ENCODE assay signal across 16 cellular contexts in the genomic region with DNA sequence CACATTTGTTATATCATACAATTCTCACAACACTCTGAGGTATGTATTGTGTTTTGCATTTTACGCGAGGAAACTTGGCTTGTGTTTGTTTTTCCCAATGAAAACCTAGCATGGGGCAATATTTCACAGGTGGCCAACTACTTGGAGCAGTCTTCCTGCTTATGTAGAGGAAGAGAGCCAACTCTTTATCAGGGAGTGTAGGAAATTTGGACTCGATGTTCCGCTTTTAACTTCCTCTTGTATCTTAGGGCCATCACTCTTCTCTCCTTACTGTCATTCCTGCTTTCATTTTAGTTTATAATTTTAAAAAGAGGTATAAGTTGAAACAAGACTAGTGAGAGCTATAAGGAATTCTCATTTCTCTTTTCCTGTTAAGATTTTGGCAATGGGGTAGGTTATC.
DNase-seq lines count a peak whose midpoint lies in the region; ATAC-seq and TF ChIP-seq lines count a peak whose summit lies in the region.
"Had no signal": no experiment of that assay in that cellular context is flagged by ENCODE, and none has a peak within 500 bp of the region (broad histone marks: within the 10 kb centered on the region; RNA-seq: fewer than 3 reads in every experiment).

No MANE protein-coding gene starts in this region.

- H3K27ac Mint-ChIP-seq in CD14-positive monocyte = peak overlapping the region; percentile 93 to 98 (median 97)
- H3K27ac Mint-ChIP-seq in endothelial cell (ENCODE audit: unreplicated experiment) = no peak overlapping the region
- no peak overlapping the region for H3K27ac Mint-ChIP-seq in glutamatergic neuron (ENCODE audit: unreplicated experiment)
- H3K27ac Mint-ChIP-seq: activated CD8-positive, alpha-beta T cell treated with anti-CD3 and anti-CD28 coated beads, Interleukin-2, amount 10 ng/mL, durations not matched to agents 7 days and 5 days had no signal

- DNase-seq in CD14-positive monocyte (ENCODE audit: low spot score) (no peak), NOMO-1 treated with dmso at 0.1 percent for 144 hours (lab: John Stamatoyannopoulos, UW; ENCODE audit: unreplicated experiment) (peak; percentile 20), cerebellar cortex (ENCODE audit: low spot score) (peak; percentile 1), omental fat pad (ENCODE audit: low spot score) (no peak), endothelial cell (ENCODE audit: low spot score) (no peak), NCI-H526 treated with DMSO at 0.1 percent for 48 hours (lab: John Stamatoyannopoulos, UW) (no peak), glutamatergic neuron (no peak)
- DNase-seq: activated CD8-positive, alpha-beta T cell treated with anti-CD3 and anti-CD28 coated beads, Interleukin-2, amount 10 ng/mL, durations not matched to agents 7 days and 5 days; activated naive CD8-positive, alpha-beta T cell treated with anti-CD3 and anti-CD28 coated beads, Interleukin-2, amount 10 ng/mL, durations not matched to agents 7 days and 5 days; activated T-cell treated with anti-CD3 and anti-CD28 coated beads, Interleukin-2, amount 50 U/mL, for 48 hours; Calu3; effector CD4-positive, alpha-beta T cell; NCI-H187; occipital lobe; stimulated activated CD4-positive, alpha-beta T cell treated with anti-CD3 and anti-CD28 coated beads, Interleukin-2, amount 100 ng/mL, for 48 hours had no signal

- TF ChIP-seq CTCF in CD14-positive monocyte (IDR thresholded peaks at IDR 0.05) (no peak), omental fat pad (IDR thresholded peaks at IDR 0.05) (no peak), endothelial cell (IDR thresholded peaks at IDR 0.05; ENCODE audit: unreplicated experiment) (no peak), glutamatergic neuron (IDR thresholded peaks at IDR 0.05; ENCODE audit: partially characterized antibody, unreplicated experiment) (no peak)

- intact Hi-C loops in CD14-positive monocyte (cut with micrococcal nuclease) = loop anchor here in 1 of 2 donors (10.0 kb wide), 1 partner anchor 110 kb away; a partner anchor contains a TSS

- H3K36me3 Mint-ChIP-seq in CD14-positive monocyte = no peaks in the 10 kb centered on the region
- H3K36me3 Mint-ChIP-seq in endothelial cell (ENCODE audit: low read depth, unreplicated experiment) = no peaks in the 10 kb centered on the region
- no peaks in the 10 kb centered on the region for H3K36me3 Mint-ChIP-seq in glutamatergic neuron (ENCODE audit: unreplicated experiment)
- H3K36me3 Mint-ChIP-seq: activated naive CD8-positive, alpha-beta T cell treated with anti-CD3 and anti-CD28 coated beads, Interleukin-2, amount 10 ng/mL, durations not matched to agents 7 days and 5 days had no signal

- peaks cover 37% of the 10 kb centered on the region for H3K4me1 Mint-ChIP-seq in CD14-positive monocyte
- H3K4me1 Mint-ChIP-seq in endothelial cell (ENCODE audit: unreplicated experiment) = no peaks in the 10 kb centered on the region
- no peaks in the 10 kb centered on the region for H3K4me1 Mint-ChIP-seq in glutamatergic neuron (ENCODE audit: low read depth, unreplicated experiment)

- H3K4me3 Mint-ChIP-seq in CD14-positive monocyte (peak overlapping the region in 1 of 2 donors; percentile 2), endothelial cell (ENCODE audit: unreplicated experiment) (no peak overlapping the region), glutamatergic neuron (ENCODE audit: unreplicated experiment) (no peak overlapping the region)
- H3K4me3 Mint-ChIP-seq: activated CD8-positive, alpha-beta T cell treated with anti-CD3 and anti-CD28 coated beads, Interleukin-2, amount 10 ng/mL, durations not matched to agents 7 days and 5 days had no signal

- ATAC-seq in omental fat pad (ENCODE audit: low FRiP score) = peak; percentile 55
- no peak for ATAC-seq in GM19351 (IDR thresholded peaks at IDR 0.05; ENCODE audit: unreplicated experiment)
- ATAC-seq: activated CD8-positive, alpha-beta T cell treated with anti-CD3 and anti-CD28 coated beads, Interleukin-2, amount 10 ng/mL, durations not matched to agents 7 days and 5 days had no signal

- H3K27me3 Mint-ChIP-seq in CD14-positive monocyte (ENCODE audit: low read depth in 3 of 3) (peaks cover 0 to 3% (median 2%) of the 10 kb centered on the region in 3 donors), endothelial cell (ENCODE audit: unreplicated experiment) (no peaks in the 10 kb centered on the region), glutamatergic neuron (ENCODE audit: unreplicated experiment) (no peaks in the 10 kb centered on the region)
- H3K27me3 Mint-ChIP-seq: activated naive CD8-positive, alpha-beta T cell treated with anti-CD3 and anti-CD28 coated beads, Interleukin-2, amount 10 ng/mL, durations not matched to agents 7 days and 5 days had no signal

- H3K9me3 Mint-ChIP-seq in CD14-positive monocyte = peaks cover 0 to 5% (median under 1%) of the 10 kb centered on the region in 7 donors
- no peaks in the 10 kb centered on the region for H3K9me3 Mint-ChIP-seq in endothelial cell (ENCODE audit: unreplicated experiment)
- H3K9me3 Mint-ChIP-seq in glutamatergic neuron (ENCODE audit: unreplicated experiment) = no peaks in the 10 kb centered on the region
- H3K9me3 Mint-ChIP-seq: activated naive CD8-positive, alpha-beta T cell treated with anti-CD3 and anti-CD28 coated beads, Interleukin-2, amount 10 ng/mL, durations not matched to agents 7 days and 5 days had no signal

Comparison
In these comparisons a context has a peak if more than half of its experiments do, and no peak if none do; other contexts are left out.
1. DNase-seq: peak in NOMO-1 treated with dmso at 0.1 percent for 144 hours (single experiment) and cerebellar cortex (single experiment); none in CD14-positive monocyte (single experiment), omental fat pad (single experiment), endothelial cell (single experiment), NCI-H526 treated with DMSO at 0.1 percent for 48 hours (single experiment) and glutamatergic neuron (single experiment).
2. H3K27ac Mint-ChIP-seq: peak in CD14-positive monocyte (7 of 7); none in endothelial cell (single experiment) and glutamatergic neuron (single experiment).